ENCODE assay signal across 21 cellular contexts in genomic region chr2:231172020-231172419, GRCh38. TPM values are rescaled to one million over a fixed set of nuclear protein-coding genes. Genes with fewer than 3 reads are reported as not detected.
DNase-seq lines count a peak whose midpoint lies in the region; ATAC-seq, FAIRE-seq and TF ChIP-seq lines count a peak whose summit lies in the region.
"Had no signal": no experiment of that assay in that cellular context is flagged by ENCODE, and none has a peak within 500 bp of the region (broad histone marks: within the 10 kb centered on the region; RNA-seq: fewer than 3 reads in every experiment).

No MANE protein-coding gene starts in this region.

- H3K9me3 ChIP-seq in adipocyte (ENCODE audit: control insufficient read depth, low read length) = no peaks in the 10 kb centered on the region
- H3K9me3 ChIP-seq: BE2C had no signal

- H3K36me3 Mint-ChIP-seq in mesothelial cell of epicardium = peaks cover 37% of the 10 kb centered on the region

- H3K4me1 Mint-ChIP-seq in mesothelial cell of epicardium = peaks cover 21% of the 10 kb centered on the region

- H3K9me3 Mint-ChIP-seq in mesothelial cell of epicardium = no peaks in the 10 kb centered on the region
- H3K9me3 Mint-ChIP-seq: CD4-positive, alpha-beta T cell had no signal

- DNase-seq in adipocyte (ENCODE audit: low read depth) (no peak), fibroblast of the aortic adventitia (ENCODE audit: low read depth) (peak; percentile 64), retinal pigment epithelial cell (ENCODE audit: low read depth) (peak; percentile 74), mesothelial cell of epicardium (ENCODE audit: low spot score in 2 of 2, unreplicated experiment in 2 of 2) (no peak), KG1 (lab: John Stamatoyannopoulos, UW) (no peak), NCI-H2227 treated with DMSO at 0.1 percent for 48 hours (lab: John Stamatoyannopoulos, UW) (no peak)
- DNase-seq: BE2C; Calu3; CD4-positive, alpha-beta T cell; DMS53; HCEC 1CT; NCI-H1436 treated with DMSO at 0.1 percent for 48 hours; NCI-H2081; NCI-H510A treated with DMSO at 0.1 percent for 48 hours; NCI-H82 had no signal

- peaks cover 37% of the 10 kb centered on the region for H3K4me1 ChIP-seq in adipocyte (ENCODE audit: control insufficient read depth, insufficient read depth, low read length)

- H3K36me3 ChIP-seq in adipocyte (ENCODE audit: control insufficient read depth, insufficient read depth, low read length, severe bottlenecking) = peaks cover 89% of the 10 kb centered on the region

- no peak for ATAC-seq in HG02938 (IDR thresholded peaks at IDR 0.05; ENCODE audit: unreplicated experiment)
- ATAC-seq: Panc1, Right ventricle myocardium inferior had no signal

- peak; percentile 97 for FAIRE-seq in G401.6 (lab: Jason Lieb, UNC)
- FAIRE-seq: GM19239 had no signal

- H3K27me3 ChIP-seq in adipocyte (replicated peaks; ENCODE audit: control insufficient read depth, insufficient read depth, low read length) = no peaks in the 10 kb centered on the region
- H3K27me3 ChIP-seq: BE2C had no signal

- H3K9ac ChIP-seq in adipocyte (ENCODE audit: low read length) = peak overlapping the region; percentile 11

- no peaks in the 10 kb centered on the region for H3K27me3 Mint-ChIP-seq in mesothelial cell of epicardium (ENCODE audit: low read depth)
- H3K27me3 Mint-ChIP-seq: CD4-positive, alpha-beta T cell had no signal

- TF ChIP-seq CTCF in fibroblast of the aortic adventitia (IDR thresholded peaks at IDR 0.05; ENCODE audit: insufficient read depth, low read length) (no peak), retinal pigment epithelial cell (conservative IDR thresholded peaks at IDR 0.05; ENCODE audit: low read depth, low read length) (no peak), mesothelial cell of epicardium (IDR thresholded peaks at IDR 0.05; ENCODE audit: unreplicated experiment) (no peak)

- no peak overlapping the region for H3K4me3 ChIP-seq in adipocyte (ENCODE audit: low read length)
- no peak overlapping the region for H3K4me3 ChIP-seq in fibroblast of the aortic adventitia (ENCODE audit: low read depth, low read length)
- no peak overlapping the region for H3K4me3 ChIP-seq in retinal pigment epithelial cell (ENCODE audit: low read length)

- no peak overlapping the region for H3K27ac Mint-ChIP-seq in mesothelial cell of epicardium
- H3K27ac Mint-ChIP-seq: CD4-positive, alpha-beta T cell had no signal

- no peak overlapping the region for H3K4me3 Mint-ChIP-seq in mesothelial cell of epicardium
- H3K4me3 Mint-ChIP-seq: CD4-positive, alpha-beta T cell had no signal

RNA-seq across cellular contexts. Expression of gene ARMC9, which starts 26.4 kb away (rescaled TPM):
- total RNA-seq in fibroblast of the aortic adventitia (ENCODE audit: low replicate concordance) = 94.4 and 97.4 TPM in 2 replicates
- total RNA-seq in mesothelial cell of epicardium = 49.8 to 52.3 TPM (median 51.6 TPM) in 3 replicates

RNA-seq across cellular contexts. Expression of gene HTR2B, which starts 47.2 kb away (rescaled TPM):
- total RNA-seq in fibroblast of the aortic adventitia (ENCODE audit: low replicate concordance) (17.4 and 33.0 TPM in 2 replicates), mesothelial cell of epicardium (2.6 to 3.7 TPM (median 3.4 TPM) in 3 replicates)
- total RNA-seq: A673, Calu3, Right ventricle myocardium inferior had no signal

Comparison
In these comparisons a context has a peak if more than half of its experiments do, and no peak if none do; other contexts are left out.
1. DNase-seq: peak in fibroblast of the aortic adventitia (single experiment) and retinal pigment epithelial cell (single experiment); none in adipocyte (single experiment), mesothelial cell of epicardium (0 of 2), KG1 (single experiment) and NCI-H2227 treated with DMSO at 0.1 percent for 48 hours (single experiment).